11 cellular contexts compared by ENCODE assay signal in the genomic region with DNA sequence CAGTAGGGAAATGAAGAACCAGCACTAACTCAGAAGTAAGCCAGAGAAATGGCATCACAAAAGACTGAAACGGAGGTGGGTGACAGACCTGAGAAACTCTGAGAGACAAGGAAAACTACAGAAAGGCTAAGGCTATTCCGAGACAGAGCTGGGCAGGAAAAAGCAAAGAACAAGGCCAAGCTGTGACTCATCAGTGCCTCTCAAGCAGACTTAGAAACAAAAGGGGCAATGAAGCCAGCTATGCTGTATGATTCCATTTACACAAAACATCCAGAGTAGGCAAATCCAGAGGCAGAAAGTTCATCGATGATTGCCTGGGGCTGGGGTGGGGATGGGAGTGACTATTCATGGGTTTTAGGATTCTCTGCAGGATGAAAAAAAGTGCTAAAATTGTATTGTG. TPM values are rescaled to one million over a fixed set of nuclear protein-coding genes. Genes with fewer than 3 reads are reported as not detected.
DNase-seq lines count a peak whose midpoint lies in the region; ATAC-seq and TF ChIP-seq lines count a peak whose summit lies in the region.
"Had no signal": no experiment of that assay in that cellular context is flagged by ENCODE, and none has a peak within 500 bp of the region (broad histone marks: within the 10 kb centered on the region; RNA-seq: fewer than 3 reads in every experiment).

No MANE protein-coding gene starts in this region.

- CTCF ChIA-PET in AG04450 (lab: Charles Lee), result interaction anchor here (0.5 to 1.2 kb wide), 4 partner anchors 18 to 343 kb away, joined by 3 to 5 read pairs (median 3); no protein-coding TSS in a partner anchor

- H3K27me3 Mint-ChIP-seq in neural progenitor cell (ENCODE audit: insufficient read depth, low read depth), result peaks cover 2% of the 10 kb centered on the region
- H3K27me3 Mint-ChIP-seq: activated CD8-positive, alpha-beta memory T cell treated with anti-CD3 and anti-CD28 coated beads, Interleukin-2, amount 10 ng/mL, durations not matched to agents 7 days and 5 days had no signal

- TF ChIP-seq CTCF in AG04450 (IDR thresholded peaks at IDR 0.05; ENCODE audit: low read depth, low read length) (no peak), neural progenitor cell (IDR thresholded peaks at IDR 0.05) (no peak)

- H3K79me2 ChIP-seq in neural progenitor cell (ENCODE audit: low read depth), result no peaks in the 10 kb centered on the region

- H3K4me3 Mint-ChIP-seq in neural progenitor cell, result no peak overlapping the region
- H3K4me3 Mint-ChIP-seq: activated CD8-positive, alpha-beta memory T cell treated with anti-CD3 and anti-CD28 coated beads, Interleukin-2, amount 10 ng/mL, durations not matched to agents 7 days and 5 days; CD8-positive, alpha-beta T cell had no signal

- H3K4me1 ChIP-seq in neural progenitor cell, result no peaks in the 10 kb centered on the region

- H3K27ac Mint-ChIP-seq in neural progenitor cell, result no peak overlapping the region
- H3K27ac Mint-ChIP-seq: activated CD8-positive, alpha-beta memory T cell treated with anti-CD3 and anti-CD28 coated beads, Interleukin-2, amount 10 ng/mL, durations not matched to agents 7 days and 5 days; CD8-positive, alpha-beta T cell had no signal

- H3K36me3 Mint-ChIP-seq in neural progenitor cell, result peaks cover 5% of the 10 kb centered on the region

- H3K36me3 ChIP-seq in neural progenitor cell, result no peaks in the 10 kb centered on the region

- peaks cover 24% of the 10 kb centered on the region for H3K4me1 Mint-ChIP-seq in neural progenitor cell

- DNase-seq in AG04450 (ENCODE audit: low read depth, low spot score) (no peak), RPMI7951 (ENCODE audit: low read depth) (peak; percentile 93), fibroblast of peridontal ligament (ENCODE audit: extremely low read depth) (peak; percentile 89), non-pigmented ciliary epithelial cell (ENCODE audit: low read depth) (peak; percentile 68), OCI-M1 (lab: John Stamatoyannopoulos, UW) (no peak), NCI-H345 (lab: John Stamatoyannopoulos, UW) (no peak), neural progenitor cell (ENCODE audit: low spot score) (no peak)
- DNase-seq: activated CD8-positive, alpha-beta memory T cell treated with anti-CD3 and anti-CD28 coated beads, Interleukin-2, amount 10 ng/mL, durations not matched to agents 7 days and 5 days; CD8-positive, alpha-beta T cell; NCI-H2029 treated with DMSO at 0.1 percent for 48 hours had no signal

- H3K27me3 ChIP-seq in AG04450 (ENCODE audit: control insufficient read depth, insufficient read depth, low read length) (no peaks in the 10 kb centered on the region), neural progenitor cell (no peaks in the 10 kb centered on the region)

- peaks cover 8% of the 10 kb centered on the region for H3K9me3 Mint-ChIP-seq in neural progenitor cell
- H3K9me3 Mint-ChIP-seq: CD8-positive, alpha-beta T cell had no signal

- no peak overlapping the region for H3K4me3 ChIP-seq in AG04450 (ENCODE audit: low read depth, low read length)
- H3K4me3 ChIP-seq in neural progenitor cell, result no peak overlapping the region

- peak overlapping the region; percentile 72 for H3K27ac ChIP-seq in AG04450 (ENCODE audit: low read depth, low read length)
- H3K27ac ChIP-seq in neural progenitor cell, result no peak overlapping the region

- no peak overlapping the region for H3K4me2 ChIP-seq in neural progenitor cell

- no peaks in the 10 kb centered on the region for H4K20me1 ChIP-seq in neural progenitor cell (ENCODE audit: low read depth)

- no peak overlapping the region for H3K9ac ChIP-seq in neural progenitor cell

- H3K9me3 ChIP-seq in AG04450 (ENCODE audit: control insufficient read depth, insufficient read depth, low read length) (no peaks in the 10 kb centered on the region), neural progenitor cell (ENCODE audit: low read depth) (no peaks in the 10 kb centered on the region)

- no peaks in the 10 kb centered on the region for H3F3A ChIP-seq in neural progenitor cell (ENCODE audit: low read depth)

- POLR2A ChIA-PET in AG04450 (lab: Yijun Ruan, JAX), result interaction anchor here (0.9 kb wide), 1 partner anchor 9 kb away, joined by 3 read pairs; no protein-coding TSS in a partner anchor

- no peak for ATAC-seq in GM18868 (IDR thresholded peaks at IDR 0.05; ENCODE audit: unreplicated experiment)
- ATAC-seq: activated CD8-positive, alpha-beta memory T cell treated with anti-CD3 and anti-CD28 coated beads, Interleukin-2, amount 10 ng/mL, durations not matched to agents 7 days and 5 days; CD8-positive, alpha-beta T cell had no signal

- no peak overlapping the region for H2AFZ ChIP-seq in neural progenitor cell (replicated peaks)

RNA-seq across cellular contexts. Expression of a gene that starts 50.0 kb away (rescaled TPM):
- 17.9 TPM in 2 replicates for polyA plus RNA-seq in AG04450 (2011; rRNA removed)
- 28.5 and 41.9 TPM in 2 replicates for polyA minus RNA-seq in AG04450 (2011; rRNA and poly(A)+ RNA removed)
- total RNA-seq in RPMI7951 (2014; rRNA removed; shearing (Covaris generic)), result 13.9 and 14.9 TPM in 2 replicates
- total RNA-seq in neural progenitor cell (ENCODE audit: low replicate concordance), result 9.3 and 13.0 TPM in 2 replicates

Comparison
In these comparisons a context has a peak if more than half of its experiments do, and no peak if none do; other contexts are left out.
1. DNase-seq: peak in RPMI7951 (single experiment), fibroblast of peridontal ligament (single experiment) and non-pigmented ciliary epithelial cell (single experiment); none in AG04450 (single experiment), OCI-M1 (single experiment), NCI-H345 (single experiment) and neural progenitor cell (single experiment).